ENCODE assay signal across 25 cellular contexts in the genomic region with DNA sequence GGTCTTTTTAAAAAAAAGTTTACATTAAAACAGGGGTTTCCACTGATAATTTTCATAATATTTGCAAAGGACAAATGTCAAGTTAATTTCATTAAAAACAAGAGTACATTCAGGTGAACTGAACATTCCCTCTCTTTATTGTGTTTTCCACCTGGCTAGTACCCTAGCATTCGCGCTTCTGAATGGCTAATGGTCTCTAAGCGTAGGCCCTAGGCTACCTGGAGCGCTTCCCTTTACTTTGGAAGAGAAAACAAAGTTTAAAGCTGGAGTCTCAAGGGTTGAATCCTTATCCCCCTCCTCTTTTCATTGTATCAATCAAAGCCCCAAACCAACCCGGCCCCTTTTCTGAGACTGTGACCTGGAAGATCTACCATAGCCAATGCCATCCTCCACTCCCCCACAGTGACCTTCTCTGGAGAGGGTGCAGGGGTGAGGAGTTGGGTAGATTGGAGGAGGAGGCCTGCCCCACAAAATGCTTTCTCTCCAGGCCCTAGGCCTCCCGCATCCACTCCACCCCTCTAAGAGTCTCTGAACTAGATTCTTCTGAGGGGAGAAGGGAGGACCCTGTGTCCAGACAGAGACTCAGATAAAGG.
"Had no signal": no experiment of that assay in that cellular context is flagged by ENCODE, and none has a peak within 500 bp of the region (broad histone marks: within the 10 kb centered on the region; RNA-seq: fewer than 3 reads in every experiment).

No MANE protein-coding gene starts in this region.

- H3K4me3 Mint-ChIP-seq: activated naive CD4-positive, alpha-beta T cell treated with anti-CD3 and anti-CD28 coated beads, Interleukin-2, amount 10 ng/mL, durations not matched to agents 7 days and 5 days; activated naive CD8-positive, alpha-beta T cell treated with anti-CD3 and anti-CD28 coated beads, Interleukin-2, amount 10 ng/mL, durations not matched to agents 7 days and 5 days had no signal

- DNase-seq: activated CD4-positive, alpha-beta T cell treated with anti-CD3 and anti-CD28 coated beads for 48 hours; activated CD4-positive, alpha-beta T cell treated with anti-CD3 and anti-CD28 coated beads, Interleukin-2, amount 50 U/mL, for 48 hours; activated CD8-positive, alpha-beta memory T cell treated with anti-CD3 and anti-CD28 coated beads for 24 hours; activated gamma-delta T cell; activated naive CD4-positive, alpha-beta T cell treated with anti-CD3 and anti-CD28 coated beads, Interleukin-2, amount 10 ng/mL, durations not matched to agents 7 days and 5 days; activated naive CD8-positive, alpha-beta T cell treated with anti-CD3 and anti-CD28 coated beads, Interleukin-2, amount 10 ng/mL, durations not matched to agents 7 days and 5 days; brain microvascular endothelial cell; dorsolateral prefrontal cortex; effector memory CD4-positive, alpha-beta T cell; foreskin keratinocyte; heart right ventricle; left ventricle myocardium inferior; mesendoderm; spleen; stimulated activated CD4-positive, alpha-beta T cell treated with anti-CD3 and anti-CD28 coated beads, Interleukin-2, amount 100 ng/mL, for 48 hours; stimulated activated naive CD4-positive, alpha-beta T cell treated with Interleukin-2 at 50 U/mL for 16 hours; T-helper 1 cell had no signal

- H3K9me3 Mint-ChIP-seq: activated naive CD4-positive, alpha-beta T cell treated with anti-CD3 and anti-CD28 coated beads, Interleukin-2, amount 10 ng/mL, durations not matched to agents 7 days and 5 days; activated naive CD8-positive, alpha-beta T cell treated with anti-CD3 and anti-CD28 coated beads, Interleukin-2, amount 10 ng/mL, durations not matched to agents 7 days and 5 days had no signal

- H3K4me3 ChIP-seq: ascending aorta, coronary artery, dorsolateral prefrontal cortex, heart right ventricle, left ventricle myocardium inferior, lung, right atrium auricular region, spleen, tibial nerve had no signal

- H3K27ac ChIP-seq: ascending aorta, brain microvascular endothelial cell, coronary artery, foreskin keratinocyte, heart right ventricle, left ventricle myocardium inferior, right atrium auricular region, spleen, tibial nerve had no signal

- ATAC-seq: activated CD4-positive, CD25-positive, alpha-beta regulatory T cell treated with anti-CD3 and anti-CD28 coated beads, Interleukin-2, amount 50 U/mL, for 24 hours; foreskin keratinocyte; heart right ventricle had no signal

- H3K9me3 ChIP-seq: ascending aorta, heart right ventricle, left ventricle myocardium inferior, right atrium auricular region, spleen, tibial nerve had no signal

- H3K4me1 ChIP-seq: foreskin keratinocyte had no signal

- H3K36me3 Mint-ChIP-seq: activated naive CD4-positive, alpha-beta T cell treated with anti-CD3 and anti-CD28 coated beads, Interleukin-2, amount 10 ng/mL, durations not matched to agents 7 days and 5 days; activated naive CD8-positive, alpha-beta T cell treated with anti-CD3 and anti-CD28 coated beads, Interleukin-2, amount 10 ng/mL, durations not matched to agents 7 days and 5 days had no signal

- H3K36me3 ChIP-seq: ascending aorta, brain microvascular endothelial cell, heart right ventricle, left ventricle myocardium inferior, right atrium auricular region, spleen, tibial nerve had no signal

- H3K27ac Mint-ChIP-seq: activated naive CD4-positive, alpha-beta T cell treated with anti-CD3 and anti-CD28 coated beads, Interleukin-2, amount 10 ng/mL, durations not matched to agents 7 days and 5 days; activated naive CD8-positive, alpha-beta T cell treated with anti-CD3 and anti-CD28 coated beads, Interleukin-2, amount 10 ng/mL, durations not matched to agents 7 days and 5 days had no signal

- H3K27me3 ChIP-seq: ascending aorta, brain microvascular endothelial cell, right atrium auricular region, tibial nerve had no signal

- FAIRE-seq: islet of Langerhans, urothelium cell line had no signal
